17 cellular contexts compared by ENCODE assay signal in the genomic region with DNA sequence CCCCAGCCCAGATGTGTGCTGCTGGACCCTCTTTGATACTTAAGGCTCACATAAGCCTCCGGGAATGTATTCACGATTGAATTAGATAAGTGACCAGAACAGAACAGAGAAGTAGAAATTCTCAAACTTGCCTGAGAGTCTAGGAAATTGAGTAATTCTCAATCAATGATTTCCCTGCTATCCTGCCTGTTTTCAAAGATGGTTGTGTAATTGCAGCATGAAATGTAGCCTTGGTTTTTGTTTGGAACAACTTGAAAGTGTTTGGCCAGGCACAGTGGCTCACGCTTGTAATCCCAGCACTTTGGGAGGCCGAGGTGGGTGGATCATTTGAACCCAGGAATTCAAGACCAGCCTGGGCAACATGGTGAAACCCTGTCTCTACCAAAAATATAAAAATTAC. TPM values are rescaled to one million over a fixed set of nuclear protein-coding genes. Genes with fewer than 3 reads are reported as not detected.
DNase-seq lines count a peak whose midpoint lies in the region; ATAC-seq and TF ChIP-seq lines count a peak whose summit lies in the region.
"Had no signal": no experiment of that assay in that cellular context is flagged by ENCODE, and none has a peak within 500 bp of the region (broad histone marks: within the 10 kb centered on the region; RNA-seq: fewer than 3 reads in every experiment).

No MANE protein-coding gene starts in this region.

- H4K20me1 ChIP-seq in SK-N-SH (ENCODE audit: insufficient read depth) = 0 out of 2 replicates have a peak, but pooled peaks cover 8% of the 10 kb centered on the region

- 89% methylated on average over 4 of the region's 4 CpGs for WGBS in SK-N-SH (ENCODE audit: low lambda C conversion rate)

- H3K36me3 ChIP-seq in SK-N-SH (replicated peaks in 1 of 2; ENCODE audit: control insufficient read depth in 1 of 2, insufficient read depth in 2 of 2, low read length in 1 of 2) = peaks cover 11 to 56% of the 10 kb centered on the region in 2 experiments
- H3K36me3 ChIP-seq in effector memory CD4-positive, alpha-beta T cell (ENCODE audit: control insufficient read depth, insufficient read depth, low read length) = peaks cover 30% of the 10 kb centered on the region

- no peak for TF ChIP-seq RAD21 in SK-N-SH (IDR thresholded peaks at IDR 0.05; ENCODE audit: low read length)

- POLR2A ChIA-PET in activated CD4-positive, alpha-beta T cell treated with anti-CD3 and anti-CD28 coated beads for 36 hours (lab: Charles Lee) = no interaction called here
- POLR2A ChIA-PET in activated CD8-positive, alpha-beta T cell treated with anti-CD3 and anti-CD28 coated beads for 36 hours (lab: Charles Lee) = no interaction called here
- POLR2A ChIA-PET in SK-N-SH (lab: Yijun Ruan, JAX) = no interaction called here

- no peak overlapping the region for H3K4me2 ChIP-seq in SK-N-SH

- CTCF ChIA-PET in activated CD4-positive, alpha-beta T cell treated with anti-CD3 and anti-CD28 coated beads for 36 hours (lab: Charles Lee) = interaction anchor here (0.6 kb wide), 1 partner anchor 332 kb away, joined by 3 read pairs; no protein-coding TSS in a partner anchor
- CTCF ChIA-PET in activated CD8-positive, alpha-beta T cell treated with anti-CD3 and anti-CD28 coated beads for 36 hours (lab: Charles Lee) = interaction anchor here (2.0 kb wide), 1 partner anchor 10 kb away, joined by 6 read pairs; no protein-coding TSS in a partner anchor
- CTCF ChIA-PET in SK-N-SH (lab: Yijun Ruan, JAX) = interaction anchor here (3.1 kb wide), 1 partner anchor 10 kb away, joined by 7 read pairs; no protein-coding TSS in a partner anchor

- H3K27ac Mint-ChIP-seq in activated CD4-positive, alpha-beta T cell treated with anti-CD3 and anti-CD28 coated beads for 36 hours = peak overlapping the region; percentile 92
- peak overlapping the region; percentile 88 for H3K27ac Mint-ChIP-seq in activated CD8-positive, alpha-beta T cell treated with anti-CD3 and anti-CD28 coated beads for 36 hours

- H3K4me1 ChIP-seq in SK-N-SH (ENCODE audit: control insufficient read depth in 1 of 2, insufficient read depth in 2 of 2, low read depth in 1 of 2, low read length in 1 of 2) = peaks cover 0 to 12% of the 10 kb centered on the region in 2 experiments; a peak in 1 of 4 replicates
- peaks cover 13% of the 10 kb centered on the region for H3K4me1 ChIP-seq in effector memory CD4-positive, alpha-beta T cell (ENCODE audit: control insufficient read depth, insufficient read depth, low read length, poor library complexity, severe bottlenecking)

- H3K79me2 ChIP-seq in SK-N-SH (ENCODE audit: insufficient read depth) = peaks cover 46% of the 10 kb centered on the region; the same call in 1 of the 2 replicates

- H3K27me3 Mint-ChIP-seq in activated CD4-positive, alpha-beta T cell treated with anti-CD3 and anti-CD28 coated beads for 36 hours = no peaks in the 10 kb centered on the region
- no peaks in the 10 kb centered on the region for H3K27me3 Mint-ChIP-seq in activated CD8-positive, alpha-beta T cell treated with anti-CD3 and anti-CD28 coated beads for 36 hours
- H3K27me3 Mint-ChIP-seq: CD8-positive, alpha-beta memory T cell had no signal

- intact Hi-C loops in activated CD4-positive, alpha-beta T cell treated with anti-CD3 and anti-CD28 coated beads for 36 hours (cut with DNase I, micrococcal nuclease) = loop anchor here in 1 of 2 experiments (5.0 kb wide), 1 partner anchor 32 kb away; no protein-coding TSS in a partner anchor
- intact Hi-C loops in activated CD8-positive, alpha-beta T cell treated with anti-CD3 and anti-CD28 coated beads for 36 hours (cut with micrococcal nuclease) = no loop called here

- H3K9me3 Mint-ChIP-seq in activated CD4-positive, alpha-beta T cell treated with anti-CD3 and anti-CD28 coated beads for 36 hours (ENCODE audit: low read depth) = no peaks in the 10 kb centered on the region
- no peaks in the 10 kb centered on the region for H3K9me3 Mint-ChIP-seq in activated CD8-positive, alpha-beta T cell treated with anti-CD3 and anti-CD28 coated beads for 36 hours
- H3K9me3 Mint-ChIP-seq: CD8-positive, alpha-beta memory T cell had no signal

- H3K4me3 ChIP-seq in fibroblast of villous mesenchyme (ENCODE audit: low read depth, low read length) (no peak overlapping the region), SK-N-SH (ENCODE audit: low read depth in 2 of 2, low read length in 1 of 2) (no peak overlapping the region)
- no peak overlapping the region for H3K4me3 ChIP-seq in effector memory CD4-positive, alpha-beta T cell (ENCODE audit: insufficient read depth, low read depth, low read length, poor library complexity, severe bottlenecking)
- H3K4me3 ChIP-seq: skin epidermis had no signal

- peaks cover 6% of the 10 kb centered on the region for H3K9me3 ChIP-seq in SK-N-SH
- no peaks in the 10 kb centered on the region for H3K9me3 ChIP-seq in effector memory CD4-positive, alpha-beta T cell (ENCODE audit: control insufficient read depth, low read length)

- ATAC-seq in activated CD4-positive, alpha-beta T cell treated with anti-CD3 and anti-CD28 coated beads for 36 hours = no peak
- ATAC-seq in activated CD8-positive, alpha-beta T cell treated with anti-CD3 and anti-CD28 coated beads for 36 hours = no peak
- ATAC-seq: Panc1 had no signal

- peaks cover 34% of the 10 kb centered on the region for H3K36me3 Mint-ChIP-seq in activated CD4-positive, alpha-beta T cell treated with anti-CD3 and anti-CD28 coated beads for 36 hours (ENCODE audit: low read depth)
- H3K36me3 Mint-ChIP-seq in activated CD8-positive, alpha-beta T cell treated with anti-CD3 and anti-CD28 coated beads for 36 hours (ENCODE audit: low read depth) = peaks cover 26% of the 10 kb centered on the region

- H3K9ac ChIP-seq in SK-N-SH = no peak overlapping the region

- H3K4me1 Mint-ChIP-seq in activated CD4-positive, alpha-beta T cell treated with anti-CD3 and anti-CD28 coated beads for 36 hours = peaks cover 32% of the 10 kb centered on the region
- H3K4me1 Mint-ChIP-seq in activated CD8-positive, alpha-beta T cell treated with anti-CD3 and anti-CD28 coated beads for 36 hours (ENCODE audit: low read depth) = peaks cover 21% of the 10 kb centered on the region

- TF ChIP-seq EP300 in SK-N-SH (IDR thresholded peaks at IDR 0.05; ENCODE audit: borderline replicate concordance in 1 of 2, low read depth in 1 of 2, low read length in 1 of 2) = no peak

- no peak overlapping the region for H3K4me3 Mint-ChIP-seq in activated CD4-positive, alpha-beta T cell treated with anti-CD3 and anti-CD28 coated beads for 36 hours
- no peak overlapping the region for H3K4me3 Mint-ChIP-seq in activated CD8-positive, alpha-beta T cell treated with anti-CD3 and anti-CD28 coated beads for 36 hours

- no peak for DNase-seq in activated CD4-positive, alpha-beta T cell treated with anti-CD3 and anti-CD28 coated beads for 36 hours
- DNase-seq in activated CD4-positive, alpha-beta T cell treated with anti-CD3 and anti-CD28 coated beads, Interleukin-2, amount 50 U/mL, for 4 hours = no peak
- DNase-seq in activated CD8-positive, alpha-beta T cell treated with anti-CD3 and anti-CD28 coated beads for 36 hours = no peak
- DNase-seq in fibroblast of villous mesenchyme (ENCODE audit: low read depth) (peak; percentile 32), renal cortical epithelial cell (ENCODE audit: low read depth) (peak; percentile 50), foreskin melanocyte (no peak), SK-N-SH (no peak)
- DNase-seq in effector memory CD4-positive, alpha-beta T cell = no peak
- DNase-seq: activated T-cell treated with anti-CD3 and anti-CD28 coated beads for 4 hours; CD8-positive, alpha-beta memory T cell; H7; MM.1S; NCI-H2081; NCI-H748 treated with DMSO at 0.1 percent for 48 hours; stimulated activated naive CD8-positive, alpha-beta T cell treated with anti-CD3 and anti-CD28 coated beads, Interleukin-15, Interleukin-2, amounts not matched to agents 100 U/mL and 50 U/mL, for 24 hours had no signal

- TF ChIP-seq CTCF in activated CD8-positive, alpha-beta T cell treated with anti-CD3 and anti-CD28 coated beads for 36 hours (IDR thresholded peaks at IDR 0.05) = no peak
- TF ChIP-seq CTCF in fibroblast of villous mesenchyme (IDR thresholded peaks at IDR 0.05; ENCODE audit: insufficient read depth, low read depth, low read length) (no peak), SK-N-SH (IDR thresholded peaks at IDR 0.05) (no peak)

- no peaks in the 10 kb centered on the region for H3K9me2 ChIP-seq in SK-N-SH

- H3F3A ChIP-seq in SK-N-SH (replicated peaks; ENCODE audit: insufficient read depth) = no peaks in the 10 kb centered on the region

- no peaks in the 10 kb centered on the region for H3K27me3 ChIP-seq in SK-N-SH (ENCODE audit: insufficient read depth)
- no peaks in the 10 kb centered on the region for H3K27me3 ChIP-seq in effector memory CD4-positive, alpha-beta T cell (replicated peaks; ENCODE audit: control insufficient read depth, insufficient read depth, low read length, poor library complexity, severe bottlenecking)

- H3K27ac ChIP-seq in SK-N-SH (ENCODE audit: low read depth in 2 of 2, low read length in 1 of 2) = no peak overlapping the region; a peak in 1 of 4 replicates
- H3K27ac ChIP-seq in effector memory CD4-positive, alpha-beta T cell (ENCODE audit: insufficient read depth, low read length, poor library complexity, severe bottlenecking) = no peak overlapping the region

- no peak overlapping the region for H2AFZ ChIP-seq in SK-N-SH (ENCODE audit: low read depth)

TF ChIP-seq in SK-N-SH, 30 proteins besides CTCF, POLR2A, EP300 and RAD21:
- no peak for TF ChIP-seq FOXM1 (IDR thresholded peaks at IDR 0.05; ENCODE audit: low read depth)

RNA-seq across cellular contexts. Expression of a gene that starts 41.2 kb away (rescaled TPM):
- total RNA-seq in activated CD4-positive, alpha-beta T cell treated with anti-CD3 and anti-CD28 coated beads for 36 hours = 10 to 100 TPM; 50.6 to 59.4 TPM
- 10 to 100 TPM; 46.1 to 48.1 TPM for total RNA-seq in activated CD8-positive, alpha-beta T cell treated with anti-CD3 and anti-CD28 coated beads for 36 hours
- total RNA-seq in fibroblast of villous mesenchyme (41.9 and 50.3 TPM in 2 replicates), renal cortical epithelial cell (72.4 and 88.6 TPM in 2 replicates)
- polyA plus RNA-seq in SK-N-SH (2012; rRNA removed) = 68.2 and 78.9 TPM in 2 replicates
- polyA plus RNA-seq in SK-N-SH (2012; cell fraction: cytosol; rRNA removed) = 47.4 and 57.1 TPM in 2 replicates
- polyA plus RNA-seq in SK-N-SH (2012; cell fraction: nucleus; rRNA removed) = 175 and 261 TPM in 2 replicates

Comparison
In these comparisons a context has a peak if more than half of its experiments do, and no peak if none do; other contexts are left out.
1. DNase-seq: peak in fibroblast of villous mesenchyme (single experiment) and renal cortical epithelial cell (single experiment); none in activated CD4-positive, alpha-beta T cell treated with anti-CD3 and anti-CD28 coated beads for 36 hours (single experiment), activated CD4-positive, alpha-beta T cell treated with anti-CD3 and anti-CD28 coated beads, Interleukin-2, amount 50 U/mL, for 4 hours (0 of 2), activated CD8-positive, alpha-beta T cell treated with anti-CD3 and anti-CD28 coated beads for 36 hours (single experiment), foreskin melanocyte (single experiment), SK-N-SH (single experiment) and effector memory CD4-positive, alpha-beta T cell (0 of 3).